8 cellular contexts compared by ENCODE assay signal in genomic region chr12:8242881-8243681, GRCh38. TPM values are rescaled to one million over a fixed set of nuclear protein-coding genes. Genes with fewer than 3 reads are reported as not detected.
DNase-seq lines count a peak whose midpoint lies in the region; ATAC-seq, FAIRE-seq and TF ChIP-seq lines count a peak whose summit lies in the region.
"Not testable (repeated sequence)": the region's sequence is repeated elsewhere in the genome, so short reads cannot be mapped to it uniquely, and the experiment has no call there.

No MANE protein-coding gene starts in this region.

- H3K9me3 ChIP-seq in pancreas; thymus (ENCODE audit: control insufficient read depth): not testable (repeated sequence)

- H3K27me3 ChIP-seq in pancreas; thymus (ENCODE audit: control insufficient read depth, insufficient read depth): not testable (repeated sequence)

- H3K27me3 Mint-ChIP-seq in T-helper 1 cell treated with Interleukin-12 subunit alpha and Interleukin-12 subunit beta and Interleukin-4 antibody, amounts not matched to agents 30 μg/mL and 1 μg/mL, for 36 hours (ENCODE audit: low read depth): not testable (repeated sequence)

- H3K27ac ChIP-seq in pancreas (peak overlapping the region; percentile 67 to 88 (median 76)), thymus (ENCODE audit: low read depth) (peak overlapping the region; percentile 70)

- ATAC-seq in HG02798 (IDR thresholded peaks at IDR 0.05; ENCODE audit: poor library complexity, unreplicated experiment) (peak; percentile 66), pancreas (peak; percentile 99 to 100 (median 100))

- POLR2A ChIA-PET in GM10248 (lab: Yijun Ruan, JAX): interaction anchor here (0.6 kb wide), 1 partner anchor 307 kb away, joined by 3 read pairs; no protein-coding TSS in a partner anchor

- peak; percentile 94 for FAIRE-seq in pancreas (lab: Jason Lieb, UNC)

- peak overlapping the region; percentile 42 to 83 (median 60) for H3K4me3 ChIP-seq in pancreas
- peak overlapping the region; percentile 57 for H3K4me3 ChIP-seq in thymus (ENCODE audit: low read length)

- H3K4me3 Mint-ChIP-seq in T-helper 1 cell treated with Interleukin-12 subunit alpha and Interleukin-12 subunit beta and Interleukin-4 antibody, amounts not matched to agents 30 μg/mL and 1 μg/mL, for 36 hours: peak overlapping the region; percentile 97

- not testable (repeated sequence) for TF ChIP-seq CTCF in GM10248 (IDR thresholded peaks at IDR 0.05; ENCODE audit: control extremely low read depth, extremely low read depth, low read depth, missing control alignments); pancreas (IDR thresholded peaks at IDR 0.05)

- CTCF ChIA-PET in GM10248 (lab: Yijun Ruan, JAX): interaction anchor here (2.1 kb wide), 1 partner anchor 11 kb away, joined by 8 read pairs; no protein-coding TSS in a partner anchor

- H3K36me3 ChIP-seq in pancreas; thymus (ENCODE audit: control insufficient read depth, insufficient read depth): not testable (repeated sequence)

- not testable (repeated sequence) for H3K4me1 ChIP-seq in pancreas; thymus (ENCODE audit: control insufficient read depth, insufficient read depth, low read length)

- DNase-seq in GM10248 (ENCODE audit: extremely low spot score): peak; percentile 88
- DNase-seq in NCI-H146 treated with DMSO at 0.1 percent for 48 hours (lab: John Stamatoyannopoulos, UW; ENCODE audit: unreplicated experiment): peak; percentile 29
- DNase-seq in amniotic epithelial cell (ENCODE audit: low read depth): peak; percentile 96
- DNase-seq in cardiac septum (ENCODE audit: low spot score): peak; percentile 100
- DNase-seq in pancreas: peak; percentile 97 to 100 (median 100)

- H3K36me3 Mint-ChIP-seq in T-helper 1 cell treated with Interleukin-12 subunit alpha and Interleukin-12 subunit beta and Interleukin-4 antibody, amounts not matched to agents 30 μg/mL and 1 μg/mL, for 36 hours (ENCODE audit: low read depth): not testable (repeated sequence)

- H3K27ac Mint-ChIP-seq in T-helper 1 cell treated with Interleukin-12 subunit alpha and Interleukin-12 subunit beta and Interleukin-4 antibody, amounts not matched to agents 30 μg/mL and 1 μg/mL, for 36 hours: peak overlapping the region; percentile 96

- not testable (repeated sequence) for H3K9me3 Mint-ChIP-seq in T-helper 1 cell treated with Interleukin-12 subunit alpha and Interleukin-12 subunit beta and Interleukin-4 antibody, amounts not matched to agents 30 μg/mL and 1 μg/mL, for 36 hours

- H3K4me1 Mint-ChIP-seq in T-helper 1 cell treated with Interleukin-12 subunit alpha and Interleukin-12 subunit beta and Interleukin-4 antibody, amounts not matched to agents 30 μg/mL and 1 μg/mL, for 36 hours (ENCODE audit: low read depth): not testable (repeated sequence)

- 0 to 1% methylated on average over 51 to 56 of the region's 56 CpGs for WGBS in pancreas, 2 donors
- under 1% methylated on average over 56 of the region's 56 CpGs for WGBS in thymus

- intact Hi-C loops in cardiac septum (cut with DNase I); pancreas (cut with DNase I): not testable (repeated sequence)

RNA-seq across cellular contexts. Expression of gene FAM90A1, which starts 15.7 kb away (rescaled TPM):
- total RNA-seq in cardiac septum: not detected
- 1 to 10 TPM in 4 of 6 donors, under 1 TPM in 2; 0.44 to 1.6 (median 1.3) TPM for total RNA-seq in pancreas
- under 1 TPM; 0.35 to 0.84 TPM for polyA plus RNA-seq in pancreas
- polyA plus RNA-seq in thymus: 0.37 TPM

Comparison
In these comparisons a context has a peak if more than half of its experiments do, and no peak if none do; other contexts are left out.
1. Peak in every context shown above with its lines: DNase-seq, ATAC-seq, H3K4me3 ChIP-seq and H3K27ac ChIP-seq.
2. DNase-seq: peak in every context shown above with its lines; median percentile 100 in cardiac septum; 100 in pancreas; 96 in amniotic epithelial cell; 88 in GM10248; 29 in NCI-H146 treated with DMSO at 0.1 percent for 48 hours.